Comparison of ENCODE assay signal across 7 cellular contexts in the genomic region with DNA sequence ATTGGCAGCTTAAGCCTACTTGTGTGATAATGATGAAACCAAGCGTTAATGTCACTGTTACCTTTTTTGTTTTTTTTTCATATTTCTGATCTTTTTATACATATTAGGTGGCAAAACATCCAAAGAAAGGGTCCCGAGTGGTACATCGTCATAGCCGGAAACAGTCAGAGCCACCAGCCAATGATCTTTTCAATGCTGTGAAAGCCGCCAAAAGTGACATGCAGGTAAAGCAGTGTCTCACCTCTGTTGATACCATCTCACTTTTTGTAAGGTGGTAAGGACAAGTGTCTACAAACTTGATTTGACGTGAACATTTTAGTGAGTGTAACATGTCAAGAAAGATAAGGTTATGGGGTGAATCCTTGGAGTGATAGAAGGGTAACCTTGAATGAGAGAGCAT. TPM values are rescaled to one million over a fixed set of nuclear protein-coding genes. Genes with fewer than 3 reads are reported as not detected.
A peak's percentile ranks its signal among the peaks of the same experiment; 100 is the strongest.
DNase-seq lines count a peak whose midpoint lies in the region; ATAC-seq and TF ChIP-seq lines count a peak whose summit lies in the region.
"Not testable (repeated sequence)": the region's sequence is repeated elsewhere in the genome, so short reads cannot be mapped to it uniquely, and the experiment has no call there.

No MANE protein-coding gene starts in this region.

- not testable (repeated sequence) for H3K4me2 ChIP-seq in H9 (ENCODE audit: insufficient read depth, insufficient read length, low read length)

- peak overlapping the region in 2 of 8 donors; percentile 39 to 43 for H3K4me3 Mint-ChIP-seq in CD4-positive, alpha-beta memory T cell
- not testable (repeated sequence) for H3K4me3 Mint-ChIP-seq in H9; activated naive CD8-positive, alpha-beta T cell
- peak overlapping the region in 1 of 3 donors; percentile 59 for H3K4me3 Mint-ChIP-seq in T-cell
- peak overlapping the region; percentile 40 for H3K4me3 Mint-ChIP-seq in activated CD4-positive, alpha-beta T cell treated with anti-CD3 and anti-CD28 coated beads, Interleukin-2, amount 10 ng/mL, durations not matched to agents 24 days and 14 days
- peak overlapping the region; percentile 10 to 91 for H3K4me3 Mint-ChIP-seq in activated T-cell treated with anti-CD3 and anti-CD28 coated beads, Interleukin-2, amount 50 U/mL, for 72 hours
- peak overlapping the region in 9 of 10 donors; percentile 20 to 86 (median 62) for H3K4me3 Mint-ChIP-seq in naive thymus-derived CD4-positive, alpha-beta T cell

- peaks cover 20% of the 10 kb centered on the region for H3K4me1 ChIP-seq in CD4-positive, alpha-beta memory T cell (ENCODE audit: insufficient read depth, low read length)
- H3K4me1 ChIP-seq in H9 (ENCODE audit: insufficient read depth, low read length): not testable (repeated sequence)
- peaks cover 7 to 26% of the 10 kb centered on the region in 2 donors for H3K4me1 ChIP-seq in naive thymus-derived CD4-positive, alpha-beta T cell (ENCODE audit: control insufficient read depth in 2 of 2, insufficient read depth in 2 of 2, low read length in 2 of 2)

- not testable (repeated sequence) for H2BK120ac ChIP-seq in H9 (ENCODE audit: low read depth, low read length, poor library complexity, severe bottlenecking)

- not testable (repeated sequence) for H3K4me3 ChIP-seq in CD4-positive, alpha-beta memory T cell (ENCODE audit: low read length in 2 of 2); naive thymus-derived CD4-positive, alpha-beta T cell (ENCODE audit: low read length)

- not testable (repeated sequence) for H2BK5ac ChIP-seq in H9 (ENCODE audit: insufficient read length, low read length)

- not testable (repeated sequence) for H3K79me1 ChIP-seq in H9 (ENCODE audit: insufficient read depth, low read depth, low read length, poor library complexity, severe bottlenecking)

- H3T11ph ChIP-seq in H9 (ENCODE audit: low read length): not testable (repeated sequence)

- not testable (repeated sequence) for H3K9me3 Mint-ChIP-seq in CD4-positive, alpha-beta memory T cell; H9; T-cell; activated CD4-positive, alpha-beta T cell treated with anti-CD3 and anti-CD28 coated beads, Interleukin-2, amount 10 ng/mL, durations not matched to agents 24 days and 14 days; activated T-cell treated with anti-CD3 and anti-CD28 coated beads, Interleukin-2, amount 50 U/mL, for 72 hours; activated naive CD8-positive, alpha-beta T cell (ENCODE audit: low read depth)
- H3K9me3 Mint-ChIP-seq in naive thymus-derived CD4-positive, alpha-beta T cell: peaks cover 0 to 11% (median 2%) of the 10 kb centered on the region in 11 donors

- H3K9ac ChIP-seq in H9 (ENCODE audit: extremely low read depth, insufficient read length, low read length): not testable (repeated sequence)

- H3K79me2 ChIP-seq in H9 (ENCODE audit: insufficient read depth, low read length): not testable (repeated sequence)

- not testable (repeated sequence) for H4K91ac ChIP-seq in H9 (ENCODE audit: insufficient read length, low read depth, low read length)

- not testable (repeated sequence) for H3K36me3 Mint-ChIP-seq in CD4-positive, alpha-beta memory T cell; H9 (ENCODE audit: insufficient read depth in 1 of 3, low read depth in 3 of 3); T-cell; activated CD4-positive, alpha-beta T cell treated with anti-CD3 and anti-CD28 coated beads, Interleukin-2, amount 10 ng/mL, durations not matched to agents 24 days and 14 days (ENCODE audit: low read depth); activated naive CD8-positive, alpha-beta T cell; naive thymus-derived CD4-positive, alpha-beta T cell
- H3K36me3 Mint-ChIP-seq in activated T-cell treated with anti-CD3 and anti-CD28 coated beads, Interleukin-2, amount 50 U/mL, for 72 hours (ENCODE audit: insufficient read depth in 2 of 2): peaks cover 4 to 18% of the 10 kb centered on the region in 2 donors

- TF ChIP-seq CTCF in H9 (conservative IDR thresholded peaks at IDR 0.05): not testable (repeated sequence)

- ATAC-seq in T-cell (replicated peaks in 1 of 4): peak in 1 of 4 experiments; percentile 33
- not testable (repeated sequence) for ATAC-seq in activated T-cell treated with anti-CD3 and anti-CD28 coated beads, Interleukin-2, amount 50 U/mL, for 72 hours (replicated peaks in 1 of 2); naive thymus-derived CD4-positive, alpha-beta T cell

- not testable (repeated sequence) for H3K27me3 ChIP-seq in CD4-positive, alpha-beta memory T cell (ENCODE audit: insufficient read depth, low read length); H9 (ENCODE audit: insufficient read depth, low read length); naive thymus-derived CD4-positive, alpha-beta T cell (ENCODE audit: control insufficient read depth in 2 of 2, insufficient read depth in 2 of 2, low read length in 2 of 2)

- H3K18ac ChIP-seq in H9 (ENCODE audit: insufficient read length, low read depth, low read length): not testable (repeated sequence)

- H2BK20ac ChIP-seq in H9 (ENCODE audit: low read depth, low read length, poor library complexity, severe bottlenecking): peak overlapping the region; percentile 26

- not testable (repeated sequence) for H2AK5ac ChIP-seq in H9 (ENCODE audit: insufficient read length, low read length)

- H2BK15ac ChIP-seq in H9 (ENCODE audit: low read depth, low read length): not testable (repeated sequence)

- H3K4ac ChIP-seq in H9 (ENCODE audit: low read depth, low read length): not testable (repeated sequence)

- not testable (repeated sequence) for H3K36me3 ChIP-seq in CD4-positive, alpha-beta memory T cell (ENCODE audit: insufficient read depth, low read length); naive thymus-derived CD4-positive, alpha-beta T cell (ENCODE audit: control insufficient read depth in 2 of 3, insufficient read depth in 3 of 3, low read length in 3 of 3)

- not testable (repeated sequence) for H3K14ac ChIP-seq in H9 (ENCODE audit: insufficient read depth, low read length)

- intact Hi-C loops in CD4-positive, alpha-beta memory T cell (cut with micrococcal nuclease); activated CD4-positive, alpha-beta T cell treated with anti-CD3 and anti-CD28 coated beads, Interleukin-2, amount 10 ng/mL, durations not matched to agents 24 days and 14 days (cut with micrococcal nuclease): not testable (repeated sequence)
- intact Hi-C loops in naive thymus-derived CD4-positive, alpha-beta T cell (cut with micrococcal nuclease): loop anchor here in 1 of 2 donors (2.0 kb wide), 1 partner anchor 16 kb away; no protein-coding TSS in a partner anchor

- H3K27me3 Mint-ChIP-seq in CD4-positive, alpha-beta memory T cell; T-cell; activated CD4-positive, alpha-beta T cell treated with anti-CD3 and anti-CD28 coated beads, Interleukin-2, amount 10 ng/mL, durations not matched to agents 24 days and 14 days; activated T-cell treated with anti-CD3 and anti-CD28 coated beads, Interleukin-2, amount 50 U/mL, for 72 hours (ENCODE audit: low read depth); activated naive CD8-positive, alpha-beta T cell; naive thymus-derived CD4-positive, alpha-beta T cell: not testable (repeated sequence)
- H3K27me3 Mint-ChIP-seq in H9 (ENCODE audit: low read depth): peaks cover 33% of the 10 kb centered on the region

- H2AFZ ChIP-seq in H9 (ENCODE audit: low read length): not testable (repeated sequence)

- POLR2A ChIA-PET in CD4-positive, alpha-beta memory T cell (lab: Charles Lee; ENCODE audit: partially characterized antibody): not testable (repeated sequence)
- POLR2A ChIA-PET in T-cell (lab: Charles Lee): interaction anchor here (0.6 kb wide), 2 partner anchors 248 to 262 kb away, joined by 3 read pairs; no protein-coding TSS in a partner anchor
- POLR2A ChIA-PET in naive thymus-derived CD4-positive, alpha-beta T cell (lab: Charles Lee): interaction anchor here (20.9 kb wide), 1 partner anchor 21 kb away, joined by 383 read pairs; the partner anchor contains the start of genes GAL3ST4 and TRAPPC14

- H3K23ac ChIP-seq in H9 (ENCODE audit: insufficient read length, low read depth, low read length): not testable (repeated sequence)

- H3K9me3 ChIP-seq in CD4-positive, alpha-beta memory T cell (ENCODE audit: control insufficient read depth in 1 of 2, low read length in 2 of 2); H9 (ENCODE audit: control insufficient read depth, low read depth, low read length); naive thymus-derived CD4-positive, alpha-beta T cell (ENCODE audit: control insufficient read depth in 2 of 3, low read length in 3 of 3): not testable (repeated sequence)

- no CpG with 5 or more reads among the region's 6 CpGs for WGBS in H9 (ENCODE audit: extremely low coverage, insufficient read length, low lambda C conversion rate)

- peak in 1 of 5 donors; percentile 21 for DNase-seq in CD4-positive, alpha-beta memory T cell
- not testable (repeated sequence) for DNase-seq in H9; activated CD4-positive, alpha-beta T cell treated with anti-CD3 and anti-CD28 coated beads, Interleukin-2, amount 10 ng/mL, durations not matched to agents 24 days and 14 days; activated T-cell treated with anti-CD3 and anti-CD28 coated beads, Interleukin-2, amount 50 U/mL, for 72 hours
- DNase-seq in T-cell: peak in 3 of 34 experiments; percentile 29 to 57 (median 41)
- DNase-seq in naive thymus-derived CD4-positive, alpha-beta T cell: peak in 5 of 9 donors; percentile 46 to 67 (median 62)

- CTCF ChIA-PET in CD4-positive, alpha-beta memory T cell (lab: Charles Lee; ENCODE audit: partially characterized antibody); T-cell (lab: Charles Lee): not testable (repeated sequence)
- CTCF ChIA-PET in naive thymus-derived CD4-positive, alpha-beta T cell (lab: Charles Lee): interaction anchor here (0.7 to 1.8 kb wide), 3 partner anchors 11 to 50 kb away, joined by 3 to 7 read pairs (median 4); no protein-coding TSS in a partner anchor

- H3K4me1 Mint-ChIP-seq in CD4-positive, alpha-beta memory T cell: peaks cover 14 to 37% (median 24%) of the 10 kb centered on the region in 4 donors
- H3K4me1 Mint-ChIP-seq in H9 (peaks cover 17% of the 10 kb centered on the region in 2 experiments), T-cell (peaks cover 31 to 37% (median 32%) of the 10 kb centered on the region in 3 donors)
- H3K4me1 Mint-ChIP-seq in activated CD4-positive, alpha-beta T cell treated with anti-CD3 and anti-CD28 coated beads, Interleukin-2, amount 10 ng/mL, durations not matched to agents 24 days and 14 days: peaks cover 23% of the 10 kb centered on the region
- H3K4me1 Mint-ChIP-seq in activated T-cell treated with anti-CD3 and anti-CD28 coated beads, Interleukin-2, amount 50 U/mL, for 72 hours (ENCODE audit: low read depth): peaks cover 52% of the 10 kb centered on the region
- peaks cover 39% of the 10 kb centered on the region for H3K4me1 Mint-ChIP-seq in activated naive CD8-positive, alpha-beta T cell (ENCODE audit: low read depth)
- peaks cover 16 to 47% (median 35%) of the 10 kb centered on the region in 7 donors for H3K4me1 Mint-ChIP-seq in naive thymus-derived CD4-positive, alpha-beta T cell

- H3K23me2 ChIP-seq in H9 (ENCODE audit: insufficient read length, low read depth, low read length, poor library complexity, severe bottlenecking): not testable (repeated sequence)

- not testable (repeated sequence) for H4K20me1 ChIP-seq in H9 (ENCODE audit: control insufficient read depth, insufficient read depth, insufficient read length)

- peak overlapping the region in 5 of 7 donors; percentile 24 to 83 (median 58) for H3K27ac Mint-ChIP-seq in CD4-positive, alpha-beta memory T cell
- H3K27ac Mint-ChIP-seq in H9; activated T-cell treated with anti-CD3 and anti-CD28 coated beads, Interleukin-2, amount 50 U/mL, for 72 hours: not testable (repeated sequence)
- peak overlapping the region; percentile 84 to 90 for H3K27ac Mint-ChIP-seq in T-cell
- H3K27ac Mint-ChIP-seq in activated CD4-positive, alpha-beta T cell treated with anti-CD3 and anti-CD28 coated beads, Interleukin-2, amount 10 ng/mL, durations not matched to agents 24 days and 14 days: peak overlapping the region; percentile 58
- H3K27ac Mint-ChIP-seq in activated naive CD8-positive, alpha-beta T cell: peak overlapping the region; percentile 30
- H3K27ac Mint-ChIP-seq in naive thymus-derived CD4-positive, alpha-beta T cell: peak overlapping the region; percentile 68 to 94 (median 87)

- not testable (repeated sequence) for H4K8ac ChIP-seq in H9 (replicated peaks; ENCODE audit: insufficient read length, low read depth, low read length)

- H4K5ac ChIP-seq in H9 (ENCODE audit: insufficient read length, low read depth, low read length): not testable (repeated sequence)

- H3K56ac ChIP-seq in H9 (ENCODE audit: insufficient read length, low read depth, low read length): not testable (repeated sequence)

- not testable (repeated sequence) for H2BK12ac ChIP-seq in H9 (ENCODE audit: insufficient read length, low read depth, low read length)

- not testable (repeated sequence) for H3K27ac ChIP-seq in CD4-positive, alpha-beta memory T cell (ENCODE audit: low read depth, low read length); H9 (ENCODE audit: insufficient read length, low read depth, low read length)
- H3K27ac ChIP-seq in naive thymus-derived CD4-positive, alpha-beta T cell (ENCODE audit: low read depth, low read length): peak overlapping the region; percentile 10

RNA-seq across cellular contexts. Expression of gene STAG3, which starts 4.9 kb away (rescaled TPM):
- 1 to 10 TPM; 6.5 to 7.7 TPM for total RNA-seq in CD4-positive, alpha-beta memory T cell
- 1 to 10 TPM; 1.6 to 3.7 TPM for polyA plus RNA-seq in CD4-positive, alpha-beta memory T cell
- total RNA-seq in H9 (2021) (2.6 and 3.1 TPM in 2 replicates), T-cell (1 to 10 TPM; 4.8 to 8.7 (median 7.3) TPM)
- 23.7 TPM in 2 replicates for total RNA-seq in activated CD4-positive, alpha-beta T cell treated with anti-CD3 and anti-CD28 coated beads, Interleukin-2, amount 10 ng/mL, durations not matched to agents 24 days and 14 days
- total RNA-seq in activated T-cell treated with anti-CD3 and anti-CD28 coated beads, Interleukin-2, amount 50 U/mL, for 72 hours: 100 to 1,000 TPM; 103 to 121 TPM
- 10 to 100 TPM in 1 of 5 experiments, 1 to 10 TPM in 4; 5.5 to 24.6 (median 9.5) TPM for total RNA-seq in naive thymus-derived CD4-positive, alpha-beta T cell
- 1 to 10 TPM; 2.4 to 6.5 TPM for polyA plus RNA-seq in naive thymus-derived CD4-positive, alpha-beta T cell

RNA-seq across cellular contexts. Expression of gene GPC2, which starts 5.4 kb away (rescaled TPM):
- 10 to 100 TPM; 11.8 to 12.5 TPM for total RNA-seq in CD4-positive, alpha-beta memory T cell
- under 1 TPM in 1 of 2 donors, not detected in 1; 0.73 TPM for polyA plus RNA-seq in CD4-positive, alpha-beta memory T cell
- total RNA-seq in H9 (2021): 39.5 and 45.2 TPM in 2 replicates
- total RNA-seq in T-cell: 10 to 100 TPM; 12.4 to 37.0 (median 26.3) TPM
- 6.3 and 7.9 TPM in 2 replicates for total RNA-seq in activated CD4-positive, alpha-beta T cell treated with anti-CD3 and anti-CD28 coated beads, Interleukin-2, amount 10 ng/mL, durations not matched to agents 24 days and 14 days
- 10 to 100 TPM in 1 of 2 donors, 1 to 10 TPM in 1; 9.7 to 14.2 TPM for total RNA-seq in activated T-cell treated with anti-CD3 and anti-CD28 coated beads, Interleukin-2, amount 50 U/mL, for 72 hours
- 10 to 100 TPM in 4 of 5 experiments, 1 to 10 TPM in 1; 8.1 to 30.6 (median 18.2) TPM for total RNA-seq in naive thymus-derived CD4-positive, alpha-beta T cell
- under 1 TPM; 0.64 to 0.87 TPM for polyA plus RNA-seq in naive thymus-derived CD4-positive, alpha-beta T cell

RNA-seq across cellular contexts. Expression of gene GAL3ST4, which starts 14.2 kb away (rescaled TPM):
- 1 to 10 TPM; 8.0 to 8.9 TPM for total RNA-seq in CD4-positive, alpha-beta memory T cell
- 1 to 10 TPM; 2.3 to 5.0 TPM for polyA plus RNA-seq in CD4-positive, alpha-beta memory T cell
- total RNA-seq in H9 (2021) (6.0 and 7.0 TPM in 2 replicates), T-cell (10 to 100 TPM; 10.5 to 29.7 (median 18.0) TPM)
- 2.1 TPM in 2 replicates for total RNA-seq in activated CD4-positive, alpha-beta T cell treated with anti-CD3 and anti-CD28 coated beads, Interleukin-2, amount 10 ng/mL, durations not matched to agents 24 days and 14 days
- total RNA-seq in activated T-cell treated with anti-CD3 and anti-CD28 coated beads, Interleukin-2, amount 50 U/mL, for 72 hours: 10 to 100 TPM in 1 of 2 donors, 1 to 10 TPM in 1; 6.9 to 11.7 TPM
- 10 to 100 TPM in 4 of 5 experiments, 1 to 10 TPM in 1; 4.7 to 26.8 (median 16.7) TPM for total RNA-seq in naive thymus-derived CD4-positive, alpha-beta T cell
- polyA plus RNA-seq in naive thymus-derived CD4-positive, alpha-beta T cell: 10 to 100 TPM in 1 of 2 donors, 1 to 10 TPM in 1; 7.4 to 10.8 TPM

RNA-seq across cellular contexts. Expression of gene TRAPPC14, which starts 24.1 kb away (rescaled TPM):
- 10 to 100 TPM; 68.7 to 73.0 TPM for total RNA-seq in CD4-positive, alpha-beta memory T cell
- polyA plus RNA-seq in CD4-positive, alpha-beta memory T cell: 1 to 10 TPM; 1.4 to 5.5 TPM
- total RNA-seq in H9 (2021) (31.8 and 32.8 TPM in 2 replicates), T-cell (10 to 100 TPM; 52.0 to 97.2 (median 79.0) TPM)
- 31.7 and 39.2 TPM in 2 replicates for total RNA-seq in activated CD4-positive, alpha-beta T cell treated with anti-CD3 and anti-CD28 coated beads, Interleukin-2, amount 10 ng/mL, durations not matched to agents 24 days and 14 days
- 10 to 100 TPM; 22.1 to 28.8 TPM for total RNA-seq in activated T-cell treated with anti-CD3 and anti-CD28 coated beads, Interleukin-2, amount 50 U/mL, for 72 hours
- total RNA-seq in naive thymus-derived CD4-positive, alpha-beta T cell: 100 to 1,000 TPM in 1 of 5 experiments, 10 to 100 TPM in 4; 51.8 to 102 (median 70.2) TPM
- polyA plus RNA-seq in naive thymus-derived CD4-positive, alpha-beta T cell: 1 to 10 TPM; 3.2 to 5.9 TPM

RNA-seq across cellular contexts. Expression of gene LAMTOR4, which starts 33.9 kb away (rescaled TPM):
- total RNA-seq in CD4-positive, alpha-beta memory T cell: 100 to 1,000 TPM; 178 to 189 TPM
- 100 to 1,000 TPM; 423 to 501 TPM for polyA plus RNA-seq in CD4-positive, alpha-beta memory T cell
- total RNA-seq in H9 (2021): 164 and 179 TPM in 2 replicates
- total RNA-seq in T-cell: 100 to 1,000 TPM; 140 to 216 (median 187) TPM
- 123 and 126 TPM in 2 replicates for total RNA-seq in activated CD4-positive, alpha-beta T cell treated with anti-CD3 and anti-CD28 coated beads, Interleukin-2, amount 10 ng/mL, durations not matched to agents 24 days and 14 days
- 100 to 1,000 TPM; 130 to 134 TPM for total RNA-seq in activated T-cell treated with anti-CD3 and anti-CD28 coated beads, Interleukin-2, amount 50 U/mL, for 72 hours
- 100 to 1,000 TPM; 132 to 200 (median 173) TPM for total RNA-seq in naive thymus-derived CD4-positive, alpha-beta T cell
- polyA plus RNA-seq in naive thymus-derived CD4-positive, alpha-beta T cell: 100 to 1,000 TPM; 550 to 555 TPM
